ENCODE assay signal across 1 cellular context in genomic region chr12:92363295-92364146, GRCh38.
A peak's percentile ranks its signal among the peaks of the same experiment; 100 is the strongest.
TF ChIP-seq lines count a peak whose summit lies in the region.

No MANE protein-coding gene starts in this region.

TF ChIP-seq in K562, 482 proteins besides CTCF, POLR2A, EP300 and RAD21 (continued from another document):
- TF ChIP-seq ZMIZ1 (IDR thresholded peaks at IDR 0.05; ENCODE audit: low read depth in 2 of 2, low read length in 2 of 2) (no peak), ARID1B (IDR thresholded peaks at IDR 0.05) (peak; percentile 73), RUNX1 (IDR thresholded peaks at IDR 0.05; ENCODE audit: low read depth) (no peak), BCLAF1 (IDR thresholded peaks at IDR 0.05; ENCODE audit: borderline replicate concordance in 1 of 2, control insufficient read depth in 1 of 2, low read depth in 2 of 2, low read length in 1 of 2) (no peak), STAT6 (CRISPR knock-in tag; IDR thresholded peaks at IDR 0.05) (no peak), FOXA1 (IDR thresholded peaks at IDR 0.05; ENCODE audit: borderline replicate concordance) (no peak), MLLT1 (IDR thresholded peaks at IDR 0.05) (0 out of 4 replicates have a peak, but pooled peaks of 1 of the 2 experiments have one; percentile 33), MEF2D (tag; conservative IDR thresholded peaks at IDR 0.05; ENCODE audit: low read depth) (no peak), E2F1 (CRISPR knock-in tag; IDR thresholded peaks at IDR 0.05) (no peak)
